ENCODE assay signal across 9 cellular contexts in genomic region chr14:49769581-49770211, GRCh38. TPM values are rescaled to one million over a fixed set of nuclear protein-coding genes. Genes with fewer than 3 reads are reported as not detected.
DNase-seq lines count a peak whose midpoint lies in the region; ATAC-seq and TF ChIP-seq lines count a peak whose summit lies in the region.
"Had no signal": no experiment of that assay in that cellular context is flagged by ENCODE, and none has a peak within 500 bp of the region (broad histone marks: within the 10 kb centered on the region; RNA-seq: fewer than 3 reads in every experiment).

No MANE protein-coding gene starts in this region.

- CTCF ChIA-PET in OCI-LY7 (lab: Charles Lee; ENCODE audit: unreplicated experiment) = interaction anchor here (1.3 kb wide), 1 partner anchor 207 kb away, joined by 3 read pairs; no protein-coding TSS in a partner anchor

- H3K36me3 ChIP-seq in DND-41 (ENCODE audit: insufficient read depth, low read length) (peaks cover 23% of the 10 kb centered on the region), OCI-LY7 (ENCODE audit: insufficient read depth, low read length) (peaks cover 22% of the 10 kb centered on the region), endocrine pancreas (ENCODE audit: control insufficient read depth, insufficient read depth, low read length) (peaks cover 3% of the 10 kb centered on the region)

- intact Hi-C loops in OCI-LY7 (cut with micrococcal nuclease; ENCODE audit: unreplicated experiment) = loop anchor here (2.0 to 10.0 kb wide), 5 partner anchors 81 to 763 kb away; partner anchors contain the start of genes LRR1, MAP4K5, POLE2 and VCPKMT

- peaks cover 11% of the 10 kb centered on the region for H3K36me3 Mint-ChIP-seq in osteocyte (ENCODE audit: unreplicated experiment)

- H2AFZ ChIP-seq in DND-41 (ENCODE audit: low read depth, low read length) (no peak overlapping the region), OCI-LY7 (ENCODE audit: low read length) (peak overlapping the region; percentile 59; the same call in 1 of the 2 replicates)

- no TSS peak for BruUV-seq in OCI-LY7 (replicated peaks; lab: Mats Ljungman, UMichigan)

- no peak for ATAC-seq in DND-41 (ENCODE audit: insufficient read depth, low read depth)
- ATAC-seq in GM18909 (IDR thresholded peaks at IDR 0.05; ENCODE audit: poor library complexity, unreplicated experiment) = no peak

- TF ChIP-seq CTCF in DND-41 (IDR thresholded peaks at IDR 0.05; ENCODE audit: borderline replicate concordance, extremely low read depth, low read length, poor library complexity, severe bottlenecking) (no peak), OCI-LY7 (conservative IDR thresholded peaks at IDR 0.05; ENCODE audit: low read length) (no peak), osteocyte (IDR thresholded peaks at IDR 0.05) (no peak)

- H3K9ac ChIP-seq in DND-41 (ENCODE audit: low read depth, low read length) (peak overlapping the region; percentile 100), endocrine pancreas (ENCODE audit: control insufficient read depth, insufficient read depth, low read length) (no peak overlapping the region)

- H3K9me3 Mint-ChIP-seq in osteocyte (ENCODE audit: unreplicated experiment) = no peaks in the 10 kb centered on the region

- peaks cover 7% of the 10 kb centered on the region; the same call in 1 of the 2 replicates for H4K20me1 ChIP-seq in DND-41 (ENCODE audit: insufficient read depth, low read length)
- H4K20me1 ChIP-seq in OCI-LY7 (ENCODE audit: insufficient read depth, low read length) = peaks cover 7% of the 10 kb centered on the region; the same call in 1 of the 2 replicates

- H3K79me2 ChIP-seq in DND-41 (ENCODE audit: insufficient read depth, low read length) (peaks cover 42% of the 10 kb centered on the region), OCI-LY7 (ENCODE audit: insufficient read depth, low read depth, low read length) (peaks cover 22% of the 10 kb centered on the region)

- no peaks in the 10 kb centered on the region for H3K9me2 ChIP-seq in OCI-LY7 (ENCODE audit: insufficient read depth, low read length)

- peaks cover 37% of the 10 kb centered on the region for H3K4me1 Mint-ChIP-seq in osteocyte (ENCODE audit: unreplicated experiment)

- peak overlapping the region; percentile 100; a peak in 3 of 4 replicates for H3K4me3 ChIP-seq in DND-41 (ENCODE audit: low read depth in 1 of 2, low read length in 2 of 2)
- H3K4me3 ChIP-seq in OCI-LY7 (ENCODE audit: low read depth, low read length, poor library complexity, severe bottlenecking) = peak overlapping the region; percentile 73
- peak overlapping the region; percentile 56 for H3K4me3 ChIP-seq in endocrine pancreas (ENCODE audit: control insufficient read depth, insufficient read depth, low read length)

- POLR2A ChIA-PET in OCI-LY7 (lab: Charles Lee) = interaction anchor here (0.6 to 2.9 kb wide), 16 partner anchors 12 to 1047 kb away, joined by 3 to 24 read pairs (median 3); partner anchors contain the start of genes NEMF and RPS29

- H3K27ac Mint-ChIP-seq in osteocyte (ENCODE audit: unreplicated experiment) = peak overlapping the region; percentile 99

- peak overlapping the region; percentile 92 for H3K4me3 Mint-ChIP-seq in osteocyte (ENCODE audit: unreplicated experiment)

- no peaks in the 10 kb centered on the region for H3K27me3 ChIP-seq in DND-41 (ENCODE audit: insufficient read depth, low read length, poor library complexity)
- H3K27me3 ChIP-seq in endocrine pancreas (ENCODE audit: control insufficient read depth, insufficient read depth, low read length) = no peaks in the 10 kb centered on the region

- H3K4me2 ChIP-seq in DND-41 (ENCODE audit: insufficient read depth, low read length) (peak overlapping the region; percentile 89), OCI-LY7 (ENCODE audit: low read length) (peak overlapping the region; percentile 94)

- H3K27ac ChIP-seq in DND-41 (ENCODE audit: low read length) (peak overlapping the region; percentile 97; the same call in 1 of the 2 replicates), OCI-LY7 (ENCODE audit: low read depth, low read length, poor library complexity, severe bottlenecking) (peak overlapping the region; percentile 78)

- DNase-seq in DND-41 (no peak), OCI-LY7 (ENCODE audit: low spot score) (no peak), osteocyte (ENCODE audit: extremely low spot score, unreplicated experiment) (no peak), cerebellar cortex (ENCODE audit: low spot score) (no peak), GF-D8 (lab: John Stamatoyannopoulos, UW) (no peak)
- DNase-seq in activated CD4-positive, CD25-positive, alpha-beta regulatory T cell treated with anti-CD3 and anti-CD28 coated beads, Interleukin-2, amount 50 U/mL, for 72 hours = no peak
- DNase-seq: stimulated activated naive CD4-positive, alpha-beta T cell had no signal

- peaks cover 35% of the 10 kb centered on the region for H3K4me1 ChIP-seq in DND-41 (ENCODE audit: insufficient read depth, low read length)
- peaks cover 33% of the 10 kb centered on the region for H3K4me1 ChIP-seq in OCI-LY7 (ENCODE audit: insufficient read depth, low read length, poor library complexity, severe bottlenecking)
- peaks cover 3% of the 10 kb centered on the region for H3K4me1 ChIP-seq in endocrine pancreas (ENCODE audit: control insufficient read depth, insufficient read depth, low read length)

- no peaks in the 10 kb centered on the region for H3K27me3 Mint-ChIP-seq in osteocyte (ENCODE audit: unreplicated experiment)

- H3K9me3 ChIP-seq in DND-41 (ENCODE audit: insufficient read depth, low read length, severe bottlenecking) (no peaks in the 10 kb centered on the region), OCI-LY7 (ENCODE audit: low read length) (no peaks in the 10 kb centered on the region), endocrine pancreas (ENCODE audit: control insufficient read depth, low read length) (no peaks in the 10 kb centered on the region)

RNA-seq across cellular contexts. Expression of gene KLHDC2, which starts 1.7 kb away (rescaled TPM):
- 55.7 and 68.0 TPM in 2 replicates for total RNA-seq in OCI-LY7 (2014; rRNA removed; shearing (Covaris generic))
- total RNA-seq in OCI-LY7 (2022) (53.7 and 64.9 TPM in 2 replicates), osteocyte (60.1 and 67.5 TPM in 2 replicates)
